ENCODE assay signal across 10 cellular contexts in the genomic region with DNA sequence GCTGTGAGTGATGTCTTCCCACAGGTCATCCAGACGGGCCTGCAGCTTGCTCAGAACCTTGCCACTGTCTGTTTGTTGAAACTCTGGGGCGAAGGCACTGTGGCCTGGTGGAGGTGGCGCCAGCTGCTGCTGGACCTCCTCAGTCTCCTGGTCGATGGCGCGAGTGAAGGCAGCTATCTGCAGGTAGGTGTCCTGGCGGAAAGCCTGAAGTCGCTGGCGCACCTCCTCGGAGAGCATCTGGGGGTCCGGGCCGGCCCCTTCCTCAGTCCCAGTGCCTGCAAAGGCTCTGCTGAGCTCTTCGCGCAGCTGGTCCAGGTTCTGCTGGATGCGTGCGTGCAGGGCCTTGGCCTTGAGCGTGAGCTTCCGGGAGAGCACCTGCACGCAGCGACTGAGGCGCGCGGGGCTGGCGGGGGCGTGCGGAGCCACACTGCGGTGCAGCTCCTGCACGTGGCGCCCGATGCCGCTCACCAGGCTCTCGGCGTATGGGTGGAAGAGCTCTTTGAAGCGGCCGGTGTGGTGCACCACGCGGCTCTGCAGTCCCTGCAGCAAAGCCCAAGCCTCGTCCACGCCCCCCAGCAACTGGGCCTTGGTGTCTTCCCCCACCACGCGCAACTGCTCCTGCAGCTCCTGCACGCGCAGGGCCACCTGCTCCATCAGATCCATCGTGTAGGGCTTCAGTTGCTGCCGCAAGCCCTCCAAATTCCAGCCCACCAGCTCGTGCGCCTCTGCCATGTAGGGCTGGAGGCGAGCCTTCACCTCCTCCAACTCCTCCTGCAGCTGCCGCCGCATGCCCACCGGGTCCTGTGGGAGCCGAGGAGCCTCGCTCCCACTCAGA. TPM values are rescaled to one million over a fixed set of nuclear protein-coding genes. Genes with fewer than 3 reads are reported as not detected.
A peak's percentile ranks its signal among the peaks of the same experiment; 100 is the strongest.
DNase-seq lines count a peak whose midpoint lies in the region; ATAC-seq and TF ChIP-seq lines count a peak whose summit lies in the region.
"Had no signal": no experiment of that assay in that cellular context is flagged by ENCODE, and none has a peak within 500 bp of the region (broad histone marks: within the 10 kb centered on the region; RNA-seq: fewer than 3 reads in every experiment).

No MANE protein-coding gene starts in this region.

- H3K27ac Mint-ChIP-seq in neural progenitor cell: no peak overlapping the region

- TF ChIP-seq CTCF in right atrium auricular region (IDR thresholded peaks at IDR 0.05) (no peak), neural progenitor cell (IDR thresholded peaks at IDR 0.05) (no peak)

- H3F3A ChIP-seq in neural progenitor cell (ENCODE audit: low read depth): no peaks in the 10 kb centered on the region

- H2AFZ ChIP-seq in neural progenitor cell (replicated peaks): peak overlapping the region; percentile 94

- H3K4me3 ChIP-seq in right cardiac atrium (ENCODE audit: low read length): no peak overlapping the region
- no peak overlapping the region for H3K4me3 ChIP-seq in right atrium auricular region
- H3K4me3 ChIP-seq in iPS-15b (ENCODE audit: low read depth, low read length): peak overlapping the region; percentile 10
- no peak overlapping the region for H3K4me3 ChIP-seq in neural progenitor cell
- H3K4me3 ChIP-seq: A549, HAP-1 had no signal

- no peaks in the 10 kb centered on the region for H3K9me3 Mint-ChIP-seq in neural progenitor cell

- H3K4me3 Mint-ChIP-seq in neural progenitor cell: peak overlapping the region; percentile 68

- H3K27me3 ChIP-seq in right cardiac atrium (ENCODE audit: control insufficient read depth, insufficient read depth): no peaks in the 10 kb centered on the region
- H3K27me3 ChIP-seq in right atrium auricular region: no peaks in the 10 kb centered on the region
- H3K27me3 ChIP-seq in iPS-15b (ENCODE audit: control insufficient read depth, insufficient read depth, low read length): peaks cover 22% of the 10 kb centered on the region
- H3K27me3 ChIP-seq in neural progenitor cell: peaks cover 11% of the 10 kb centered on the region

- peaks cover 6% of the 10 kb centered on the region for H3K27me3 Mint-ChIP-seq in neural progenitor cell (ENCODE audit: insufficient read depth, low read depth)

- H4K20me1 ChIP-seq in neural progenitor cell (ENCODE audit: low read depth): no peaks in the 10 kb centered on the region

- H3K9me3 ChIP-seq in right cardiac atrium (ENCODE audit: control insufficient read depth, low read length) (no peaks in the 10 kb centered on the region), right atrium auricular region (no peaks in the 10 kb centered on the region), iPS-15b (ENCODE audit: control insufficient read depth, insufficient read depth, low read length) (no peaks in the 10 kb centered on the region), neural progenitor cell (ENCODE audit: low read depth) (no peaks in the 10 kb centered on the region)
- H3K9me3 ChIP-seq: A549, HAP-1 had no signal

- peaks cover 3% of the 10 kb centered on the region for H3K4me1 ChIP-seq in right cardiac atrium (ENCODE audit: control insufficient read depth, insufficient read depth, low read length)
- H3K4me1 ChIP-seq in right atrium auricular region: peaks cover 0 to 29% of the 10 kb centered on the region in 2 donors
- peaks cover 11% of the 10 kb centered on the region for H3K4me1 ChIP-seq in iPS-15b (ENCODE audit: control insufficient read depth, insufficient read depth, low read length)
- peaks cover 5% of the 10 kb centered on the region for H3K4me1 ChIP-seq in neural progenitor cell

- H3K4me1 Mint-ChIP-seq in neural progenitor cell: peaks cover 14% of the 10 kb centered on the region

- intact Hi-C loops in right cardiac atrium (cut with DNase I): loop anchor here (2.0 to 10.0 kb wide), 4 partner anchors 47 to 434 kb away; a partner anchor contains a TSS

- ATAC-seq in right cardiac atrium: no peak

- H3K36me3 ChIP-seq in right atrium auricular region (peaks cover 9% of the 10 kb centered on the region), iPS-15b (ENCODE audit: control insufficient read depth, insufficient read depth, low read length) (peaks cover 5% of the 10 kb centered on the region), neural progenitor cell (no peaks in the 10 kb centered on the region)

- H3K27ac ChIP-seq in right cardiac atrium (ENCODE audit: low read length) (no peak overlapping the region), right atrium auricular region (no peak overlapping the region), neural progenitor cell (no peak overlapping the region)

- peaks cover 16% of the 10 kb centered on the region for H3K79me2 ChIP-seq in neural progenitor cell (ENCODE audit: low read depth)

- WGBS in right cardiac atrium: 80% methylated on average over 53 of the region's 53 CpGs

- H3K9ac ChIP-seq in iPS-15b (ENCODE audit: low read depth, low read length): no peak overlapping the region
- no peak overlapping the region for H3K9ac ChIP-seq in neural progenitor cell

- DNase-seq in right cardiac atrium (peak in 2 of 3 donors; percentile 65 to 71), right atrium auricular region (ENCODE audit: low spot score) (no peak), neural progenitor cell (ENCODE audit: low spot score) (no peak), HuH-7.5 (ENCODE audit: low spot score) (no peak), NCI-H146 treated with DMSO at 0.1 percent for 48 hours (lab: John Stamatoyannopoulos, UW; ENCODE audit: unreplicated experiment) (no peak), ureter (ENCODE audit: low spot score) (no peak)

- H3K36me3 Mint-ChIP-seq in neural progenitor cell: peaks cover 1% of the 10 kb centered on the region

- no peak overlapping the region for H3K4me2 ChIP-seq in neural progenitor cell

RNA-seq across cellular contexts. Expression of a gene that starts 1.3 kb away (rescaled TPM):
- total RNA-seq in right cardiac atrium (not detected), right atrium auricular region (not detected), neural progenitor cell (ENCODE audit: low replicate concordance) (0.25 TPM in 1 of 2 replicates, not detected in the other), ureter (not detected)
- not detected for polyA plus RNA-seq in right cardiac atrium
- total RNA-seq: M059J had no signal
- polyA plus RNA-seq: A549 had no signal

RNA-seq across cellular contexts. Expression of a gene that starts 2.6 kb away (rescaled TPM):
- total RNA-seq in right cardiac atrium (10 to 100 TPM; 17.1 to 30.3 (median 23.7) TPM), right atrium auricular region (10 to 100 TPM; 16.8 to 20.6 TPM), neural progenitor cell (ENCODE audit: low replicate concordance) (38.5 and 48.2 TPM in 2 replicates), ureter (61.4 TPM)
- polyA plus RNA-seq in right cardiac atrium: 9.6 TPM

RNA-seq across cellular contexts. Expression of a gene that starts 17.6 kb away (rescaled TPM):
- total RNA-seq in right cardiac atrium (1 to 10 TPM; 7.8 to 9.0 (median 8.2) TPM), right atrium auricular region (1 to 10 TPM; 6.6 to 9.6 TPM), neural progenitor cell (ENCODE audit: low replicate concordance) (31.5 and 33.8 TPM in 2 replicates), ureter (16.9 TPM)
- polyA plus RNA-seq in right cardiac atrium: 5.7 TPM

RNA-seq across cellular contexts. Expression of a gene that starts 32.7 kb away (rescaled TPM):
- total RNA-seq in right cardiac atrium (not detected), right atrium auricular region (not detected), neural progenitor cell (ENCODE audit: low replicate concordance) (0.12 and 0.56 TPM in 2 replicates), ureter (not detected)
- polyA plus RNA-seq in right cardiac atrium: 0.05 TPM
- total RNA-seq: M059J had no signal
- polyA plus RNA-seq: A549 had no signal

RNA-seq across cellular contexts. Expression of a gene that starts 39.3 kb away (rescaled TPM):
- total RNA-seq in right cardiac atrium: under 1 TPM in 1 of 4 donors, not detected in 3; 0.72 TPM
- polyA plus RNA-seq in right cardiac atrium: not detected
- total RNA-seq in right atrium auricular region: not detected
- total RNA-seq in neural progenitor cell (ENCODE audit: low replicate concordance): not detected in 2 replicates
- total RNA-seq in ureter: 0.94 TPM
- total RNA-seq: M059J had no signal
- polyA plus RNA-seq: A549 had no signal

Comparison
In these comparisons a context has a peak if more than half of its experiments do, and no peak if none do; other contexts are left out.
1. DNase-seq: peak in right cardiac atrium (2 of 3); none in right atrium auricular region (single experiment), neural progenitor cell (single experiment), HuH-7.5 (single experiment), NCI-H146 treated with DMSO at 0.1 percent for 48 hours (single experiment) and ureter (single experiment).